Comparison of ENCODE assay signal across 19 cellular contexts in genomic region chr3:71341721-71342120, GRCh38.
A peak's percentile ranks its signal among the peaks of the same experiment; 100 is the strongest.
DNase-seq lines count a peak whose midpoint lies in the region; FAIRE-seq and TF ChIP-seq lines count a peak whose summit lies in the region.
"Had no signal": no experiment of that assay in that cellular context is flagged by ENCODE, and none has a peak within 500 bp of the region (broad histone marks: within the 10 kb centered on the region; RNA-seq: fewer than 3 reads in every experiment).

No MANE protein-coding gene starts in this region.

- H3K27ac Mint-ChIP-seq in mesothelial cell of epicardium: no peak overlapping the region
- H3K27ac Mint-ChIP-seq: CD14-positive monocyte had no signal

- peaks cover 12% of the 10 kb centered on the region for H3K9me3 Mint-ChIP-seq in mesothelial cell of epicardium

- in situ Hi-C loops in Caki2 (cut with HindIII; ENCODE audit: low pct_unique_long_range_greater_than_20kb, low sequenced_read_pairs): no loop called here

- no peaks in the 10 kb centered on the region for H3K9me3 ChIP-seq in osteoblast (ENCODE audit: low read depth, low read length)
- H3K9me3 ChIP-seq in SJCRH30 (replicated peaks): no peaks in the 10 kb centered on the region
- H3K9me3 ChIP-seq in small intestine (ENCODE audit: control insufficient read depth, low read depth): no peaks in the 10 kb centered on the region
- H3K9me3 ChIP-seq: colonic mucosa, HAP-1 had no signal

- peaks cover 25% of the 10 kb centered on the region for H3K4me1 Mint-ChIP-seq in mesothelial cell of epicardium

- no peak overlapping the region for H3K4me3 Mint-ChIP-seq in mesothelial cell of epicardium
- H3K4me3 Mint-ChIP-seq: activated naive CD4-positive, alpha-beta T cell treated with anti-CD3 and anti-CD28 coated beads, Interleukin-2, amount 50 U/mL, for 24 hours; CD14-positive monocyte; naive thymus-derived CD4-positive, alpha-beta T cell; stimulated activated naive CD8-positive, alpha-beta T cell treated with anti-CD3 and anti-CD28 coated beads, Interleukin-15, amount 100 ng/mL, for 72 hours had no signal

- H3K4me2 ChIP-seq in osteoblast (ENCODE audit: insufficient read depth, low read length): no peak overlapping the region

- DNase-seq in Caki2 (ENCODE audit: low read depth): peak; percentile 13
- peak; percentile 68 for DNase-seq in RPMI7951 (ENCODE audit: low read depth)
- DNase-seq in epithelial cell of proximal tubule (ENCODE audit: low read depth): peak; percentile 73
- peak; percentile 73 for DNase-seq in osteoblast (ENCODE audit: insufficient read length, low spot score, missing footprints)
- DNase-seq in SJCRH30: no peak
- DNase-seq in iPS-NIHi7 (ENCODE audit: extremely low spot score): no peak
- DNase-seq in small intestine: no peak
- no peak for DNase-seq in mesothelial cell of epicardium (ENCODE audit: low spot score in 2 of 2, unreplicated experiment in 2 of 2)
- DNase-seq: activated CD8-positive, alpha-beta memory T cell treated with anti-CD3 and anti-CD28 coated beads, Interleukin-2, amount 50 U/mL, for 48 hours; colonic mucosa; GF-D8; left cardiac atrium; naive thymus-derived CD4-positive, alpha-beta T cell; NCI-H2171 treated with DMSO at 0.1 percent for 48 hours; stimulated activated naive CD8-positive, alpha-beta T cell treated with anti-CD3 and anti-CD28 coated beads, Interleukin-15, amount 100 ng/mL, for 72 hours had no signal

- H3K4me1 ChIP-seq in osteoblast (ENCODE audit: insufficient read depth, low read length) (peaks cover 5% of the 10 kb centered on the region), SJCRH30 (no peaks in the 10 kb centered on the region), small intestine (ENCODE audit: control insufficient read depth in 2 of 2, insufficient read depth in 1 of 2, low read depth in 1 of 2, low read length in 1 of 2) (no peaks in the 10 kb centered on the region)
- H3K4me1 ChIP-seq: colonic mucosa, right atrium auricular region had no signal

- peaks cover 53% of the 10 kb centered on the region for H3K79me2 ChIP-seq in osteoblast (ENCODE audit: insufficient read depth, low read length)

- no peak overlapping the region for H2AFZ ChIP-seq in osteoblast (ENCODE audit: low read length)

- H3K27me3 ChIP-seq in osteoblast (ENCODE audit: insufficient read depth, low read length) (no peaks in the 10 kb centered on the region), SJCRH30 (no peaks in the 10 kb centered on the region), small intestine (ENCODE audit: control insufficient read depth in 2 of 2, insufficient read depth in 2 of 2, low read length in 2 of 2) (no peaks in the 10 kb centered on the region)
- H3K27me3 ChIP-seq: colonic mucosa, right atrium auricular region had no signal

- WGBS in small intestine, 3 donors: 70 to 96% (median 84%) methylated on average over 4 of the region's 4 CpGs

- H3K4me3 ChIP-seq in epithelial cell of proximal tubule (ENCODE audit: low read depth, low read length) (no peak overlapping the region), osteoblast (ENCODE audit: insufficient read depth, low read length) (no peak overlapping the region), SJCRH30 (no peak overlapping the region), small intestine (ENCODE audit: low read depth in 1 of 2, low read length in 2 of 2) (no peak overlapping the region)
- H3K4me3 ChIP-seq: colonic mucosa, HAP-1, right atrium auricular region had no signal

- H3K36me3 ChIP-seq in osteoblast (ENCODE audit: insufficient read depth, low read length): no peaks in the 10 kb centered on the region
- H3K36me3 ChIP-seq in SJCRH30: no peaks in the 10 kb centered on the region
- H3K36me3 ChIP-seq in small intestine (ENCODE audit: control insufficient read depth in 2 of 2, insufficient read depth in 2 of 2, low read length in 2 of 2): peaks cover 0 to 2% of the 10 kb centered on the region in 2 donors
- H3K36me3 ChIP-seq: colonic mucosa, HAP-1, right atrium auricular region had no signal

- TF ChIP-seq CTCF in epithelial cell of proximal tubule (conservative IDR thresholded peaks at IDR 0.05; ENCODE audit: low read depth, low read length) (no peak), osteoblast (IDR thresholded peaks at IDR 0.05; ENCODE audit: extremely low read depth, low read depth, low read length) (no peak), mesothelial cell of epicardium (IDR thresholded peaks at IDR 0.05; ENCODE audit: unreplicated experiment) (no peak)

- no peaks in the 10 kb centered on the region for H3K27me3 Mint-ChIP-seq in mesothelial cell of epicardium (ENCODE audit: low read depth)
- H3K27me3 Mint-ChIP-seq: activated naive CD4-positive, alpha-beta T cell treated with anti-CD3 and anti-CD28 coated beads, Interleukin-2, amount 50 U/mL, for 24 hours; stimulated activated naive CD8-positive, alpha-beta T cell treated with anti-CD3 and anti-CD28 coated beads, Interleukin-15, amount 100 ng/mL, for 72 hours had no signal

- FAIRE-seq in small intestine (lab: Jason Lieb, UNC): no peak

- H3K27ac ChIP-seq in osteoblast (ENCODE audit: low read depth, low read length) (no peak overlapping the region), SJCRH30 (no peak overlapping the region), small intestine (ENCODE audit: low read depth in 1 of 2, low read length in 1 of 2) (no peak overlapping the region)
- H3K27ac ChIP-seq: colonic mucosa, right atrium auricular region had no signal

- peaks cover 5% of the 10 kb centered on the region for H4K20me1 ChIP-seq in osteoblast (ENCODE audit: insufficient read depth, low read length)

- H3K36me3 Mint-ChIP-seq in mesothelial cell of epicardium: peaks cover 22% of the 10 kb centered on the region

Comparison
In these comparisons a context has a peak if more than half of its experiments do, and no peak if none do; other contexts are left out.
1. DNase-seq: peak in Caki2 (single experiment), RPMI7951 (single experiment), epithelial cell of proximal tubule (single experiment) and osteoblast (single experiment); none in SJCRH30 (0 of 2), iPS-NIHi7 (single experiment), small intestine (single experiment) and mesothelial cell of epicardium (0 of 2).